ENCODE assay signal across 8 cellular contexts in the genomic region with DNA sequence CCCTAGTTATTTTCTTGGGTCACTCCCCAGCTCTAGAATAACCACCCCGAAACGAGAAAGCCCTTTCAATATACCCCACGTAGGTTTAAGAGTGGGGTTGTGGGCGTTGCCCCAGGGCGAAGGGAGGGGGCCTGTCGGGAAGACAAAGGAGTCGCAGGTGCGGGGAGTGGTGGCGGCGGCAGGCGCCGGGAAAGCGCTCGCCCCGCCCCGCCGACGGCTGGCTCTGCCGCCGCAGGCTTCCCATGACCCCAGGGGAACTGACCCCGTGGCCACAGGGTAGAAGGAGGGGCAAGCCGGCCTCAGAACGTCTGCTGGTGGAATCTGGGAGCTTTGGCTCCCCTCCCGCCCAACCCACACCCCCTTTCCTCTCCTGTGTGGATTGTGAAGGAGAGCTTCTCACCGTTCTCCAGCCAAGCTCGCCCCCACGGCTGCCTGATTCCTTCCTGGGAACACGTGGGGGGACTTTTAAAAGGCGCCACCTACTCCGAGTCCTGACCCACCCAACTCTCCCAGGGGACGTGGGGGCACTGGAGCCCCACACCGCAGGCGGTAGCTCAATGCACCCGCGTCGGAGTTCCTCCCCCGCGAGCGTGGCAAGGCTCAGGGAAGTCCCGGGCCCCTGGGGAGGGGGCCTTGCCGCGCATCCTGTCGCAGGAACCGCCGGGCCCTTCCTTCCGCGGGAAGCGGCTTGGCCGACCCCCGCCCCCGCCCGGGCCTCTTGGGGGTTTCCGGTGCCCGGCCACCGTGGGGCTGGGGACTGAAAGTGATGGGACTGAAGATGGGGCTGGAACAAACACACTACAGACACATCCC. TPM values are rescaled to one million over a fixed set of nuclear protein-coding genes. Genes with fewer than 3 reads are reported as not detected.
A peak's percentile ranks its signal among the peaks of the same experiment; 100 is the strongest.
DNase-seq lines count a peak whose midpoint lies in the region; ATAC-seq lines count a peak whose summit lies in the region.

No MANE protein-coding gene starts in this region.

- peaks cover 47% of the 10 kb centered on the region for H3K4me1 Mint-ChIP-seq in activated naive CD8-positive, alpha-beta T cell treated with anti-CD3 and anti-CD28 coated beads for 36 hours

- peak overlapping the region; percentile 81 for H3K4me3 ChIP-seq in SK-N-MC
- no peak overlapping the region for H3K4me3 ChIP-seq in trophoblast cell (ENCODE audit: low read depth, low read length)

- peaks cover 26% of the 10 kb centered on the region for H3K36me3 Mint-ChIP-seq in activated naive CD8-positive, alpha-beta T cell treated with anti-CD3 and anti-CD28 coated beads for 36 hours

- DNase-seq in DMS53 (lab: John Stamatoyannopoulos, UW) (peak; percentile 84), HT-29 (ENCODE audit: low spot score) (peak; percentile 73), SK-N-MC (ENCODE audit: low read depth, low spot score) (no peak), Right ventricle myocardium superior (peak; percentile 88), trophoblast cell (peak; percentile 89 to 96)
- DNase-seq in activated naive CD8-positive, alpha-beta T cell treated with anti-CD3 and anti-CD28 coated beads for 36 hours = peak; percentile 86

- H3K14ac ChIP-seq in trophoblast cell (ENCODE audit: low read length) = peak overlapping the region; percentile 97

- peak overlapping the region; percentile 99 for H3K4me3 Mint-ChIP-seq in activated naive CD8-positive, alpha-beta T cell treated with anti-CD3 and anti-CD28 coated beads for 36 hours

- peak overlapping the region; percentile 95 for H2BK12ac ChIP-seq in trophoblast cell (ENCODE audit: low read length)

- H4K8ac ChIP-seq in trophoblast cell (ENCODE audit: low read depth, low read length) = peak overlapping the region; percentile 92

- H3K9ac ChIP-seq in SK-N-MC (ENCODE audit: insufficient read length) (peak overlapping the region; percentile 87), trophoblast cell (ENCODE audit: low read length) (peak overlapping the region; percentile 16)

- no CpG with 5 or more reads among the region's 55 CpGs for WGBS in trophoblast cell (ENCODE audit: extremely low coverage, insufficient coverage, insufficient read length)

- H3K27me3 Mint-ChIP-seq in activated naive CD8-positive, alpha-beta T cell treated with anti-CD3 and anti-CD28 coated beads for 36 hours = peaks cover 14% of the 10 kb centered on the region

- H3K18ac ChIP-seq in trophoblast cell (ENCODE audit: low read length) = peak overlapping the region; percentile 50

- H3K23ac ChIP-seq in trophoblast cell (ENCODE audit: low read length) = no peak overlapping the region

- peak overlapping the region; percentile 80 for H3K4ac ChIP-seq in trophoblast cell (ENCODE audit: low read depth, low read length)

- H2AFZ ChIP-seq in trophoblast cell (ENCODE audit: insufficient read depth, low read length, poor library complexity) = peak overlapping the region; percentile 42

- H3K27ac Mint-ChIP-seq in activated naive CD8-positive, alpha-beta T cell treated with anti-CD3 and anti-CD28 coated beads for 36 hours = peak overlapping the region; percentile 100

- peak overlapping the region; percentile 90 for H2BK120ac ChIP-seq in trophoblast cell (ENCODE audit: insufficient read depth, low read length, poor library complexity)

- intact Hi-C loops in Right ventricle myocardium superior (cut with DNase I) = no loop called here

- peak overlapping the region; percentile 89 for H2BK5ac ChIP-seq in trophoblast cell (ENCODE audit: low read depth, low read length, poor library complexity)

- peak overlapping the region; percentile 45 for H2AK5ac ChIP-seq in trophoblast cell (ENCODE audit: low read length)

- H3K4me2 ChIP-seq in trophoblast cell (ENCODE audit: low read length) = peak overlapping the region; percentile 81

- H4K12ac ChIP-seq in trophoblast cell (ENCODE audit: low read depth, low read length) = peak overlapping the region; percentile 85

- H3K9me3 ChIP-seq in SK-N-MC (ENCODE audit: low read depth, low read length) = no peaks in the 10 kb centered on the region
- H3K9me3 ChIP-seq in trophoblast cell (ENCODE audit: insufficient read depth, low read depth, low read length) = peaks cover 2% of the 10 kb centered on the region

- peaks cover 13 to 16% of the 10 kb centered on the region in 2 experiments for H3K4me1 ChIP-seq in trophoblast cell (ENCODE audit: control insufficient read depth in 1 of 2, insufficient read depth in 2 of 2, low read length in 2 of 2)

- H4K91ac ChIP-seq in trophoblast cell (ENCODE audit: low read depth, low read length) = peak overlapping the region; percentile 94

- H3K79me2 ChIP-seq in trophoblast cell (ENCODE audit: control insufficient read depth, insufficient read depth, low read length, poor library complexity) = peaks cover 38% of the 10 kb centered on the region

- H3K27ac ChIP-seq in SK-N-MC (peak overlapping the region; percentile 54; the same call in 1 of the 2 replicates), trophoblast cell (ENCODE audit: low read depth, low read length) (peak overlapping the region; percentile 91)

- no peaks in the 10 kb centered on the region for H3K27me3 ChIP-seq in trophoblast cell (ENCODE audit: insufficient read depth, low read length)

- no peaks in the 10 kb centered on the region for H3K9me3 Mint-ChIP-seq in activated naive CD8-positive, alpha-beta T cell treated with anti-CD3 and anti-CD28 coated beads for 36 hours

- no peak for ATAC-seq in Right ventricle myocardium superior (ENCODE audit: poor library complexity)
- ATAC-seq in HG03175 (IDR thresholded peaks at IDR 0.05; ENCODE audit: unreplicated experiment) = no peak
- no peak for ATAC-seq in GM21526 (IDR thresholded peaks at IDR 0.05; ENCODE audit: low FRiP score, unreplicated experiment)

- peaks cover 46% of the 10 kb centered on the region for H3K79me1 ChIP-seq in trophoblast cell (ENCODE audit: low read length)

- H3K36me3 ChIP-seq in SK-N-MC (ENCODE audit: insufficient read depth, low read length) = no peaks in the 10 kb centered on the region
- H3K36me3 ChIP-seq in trophoblast cell (ENCODE audit: control insufficient read depth in 1 of 2, insufficient read depth in 2 of 2, low read length in 2 of 2) = peaks cover 0 to 8% of the 10 kb centered on the region in 2 experiments

RNA-seq across cellular contexts. Expression of a gene that starts 5.5 kb away (rescaled TPM):
- 144 and 159 TPM in 2 replicates for total RNA-seq in HT-29 (2014; rRNA removed; shearing (Covaris generic))
- total RNA-seq in activated naive CD8-positive, alpha-beta T cell treated with anti-CD3 and anti-CD28 coated beads for 36 hours = 100 to 1,000 TPM; 128 to 132 TPM
- total RNA-seq in Right ventricle myocardium superior = 17.7 TPM
- 139 and 150 TPM in 2 replicates for polyA plus RNA-seq in trophoblast cell (2013)

RNA-seq across cellular contexts. Expression of a gene that starts 5.5 kb away (rescaled TPM):
- 86.0 and 102 TPM in 2 replicates for total RNA-seq in HT-29 (2014; rRNA removed; shearing (Covaris generic))
- 10 to 100 TPM; 53.3 to 55.0 TPM for total RNA-seq in activated naive CD8-positive, alpha-beta T cell treated with anti-CD3 and anti-CD28 coated beads for 36 hours
- 38.2 TPM for total RNA-seq in Right ventricle myocardium superior
- 45.9 and 47.7 TPM in 2 replicates for polyA plus RNA-seq in trophoblast cell (2013)

RNA-seq across cellular contexts. Expression of a gene that starts 37.6 kb away (rescaled TPM):
- 130 and 133 TPM in 2 replicates for total RNA-seq in HT-29 (2014; rRNA removed; shearing (Covaris generic))
- total RNA-seq in activated naive CD8-positive, alpha-beta T cell treated with anti-CD3 and anti-CD28 coated beads for 36 hours = 10 to 100 TPM; 81.2 to 83.8 TPM
- 44.6 TPM for total RNA-seq in Right ventricle myocardium superior
- 149 and 154 TPM in 2 replicates for polyA plus RNA-seq in trophoblast cell (2013)

RNA-seq across cellular contexts. Expression of a gene that starts 39.1 kb away (rescaled TPM):
- 52.8 and 59.8 TPM in 2 replicates for total RNA-seq in HT-29 (2014; rRNA removed; shearing (Covaris generic))
- 100 to 1,000 TPM; 114 TPM for total RNA-seq in activated naive CD8-positive, alpha-beta T cell treated with anti-CD3 and anti-CD28 coated beads for 36 hours
- total RNA-seq in Right ventricle myocardium superior = 18.4 TPM
- polyA plus RNA-seq in trophoblast cell (2013) = 26.6 and 28.8 TPM in 2 replicates

RNA-seq across cellular contexts. Expression of a gene that starts 53.0 kb away (rescaled TPM):
- total RNA-seq in HT-29 (2014; rRNA removed; shearing (Covaris generic)) = 1.8 and 2.5 TPM in 2 replicates
- total RNA-seq in activated naive CD8-positive, alpha-beta T cell treated with anti-CD3 and anti-CD28 coated beads for 36 hours = 1 to 10 TPM; 2.6 to 2.9 TPM
- 7.2 TPM for total RNA-seq in Right ventricle myocardium superior
- 0.10 and 0.16 TPM in 2 replicates for polyA plus RNA-seq in trophoblast cell (2013)
